Comparison of ENCODE assay signal across 1 cellular context in the genomic region with DNA sequence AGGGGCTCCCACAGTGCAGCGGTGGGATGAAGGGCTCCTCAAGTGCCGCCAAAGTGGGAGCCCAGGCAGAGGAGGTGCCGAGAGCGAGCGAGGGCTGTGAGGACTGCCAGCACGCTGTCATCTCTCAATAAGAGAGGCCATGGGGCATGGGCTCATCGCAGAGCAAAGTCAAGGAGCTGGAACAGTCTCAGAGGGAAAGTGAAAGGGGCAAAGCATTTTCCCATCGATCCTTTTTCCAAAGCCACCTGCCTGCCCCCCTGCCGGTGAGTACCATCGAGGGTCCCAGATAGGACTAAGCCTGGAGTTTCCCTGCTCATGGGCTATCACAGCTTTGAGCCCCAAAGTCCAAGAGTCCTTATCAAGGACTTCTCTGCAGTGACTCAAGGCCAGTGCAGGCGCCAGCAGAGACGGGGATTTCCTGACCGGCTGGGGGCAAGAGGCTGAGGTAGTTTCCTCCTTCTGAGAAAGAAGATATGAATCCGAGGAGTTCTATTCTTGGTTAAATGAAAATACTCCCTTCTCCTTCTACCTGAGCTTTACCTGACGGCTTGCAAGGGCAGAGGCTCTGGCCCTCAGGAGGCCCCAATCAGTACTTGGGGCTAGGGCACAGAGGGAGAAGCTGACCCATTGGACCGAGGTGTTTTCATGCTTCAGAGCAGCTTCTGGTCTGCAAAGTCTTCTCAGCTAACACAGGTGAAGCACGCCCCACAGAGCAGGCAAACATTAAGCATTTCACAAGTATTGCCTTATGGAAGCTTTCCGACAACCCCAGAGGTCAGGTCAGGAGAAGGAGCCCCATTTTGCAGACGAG.
A peak's percentile ranks its signal among the peaks of the same experiment; 100 is the strongest.
TF ChIP-seq lines count a peak whose summit lies in the region.

No MANE protein-coding gene starts in this region.

TF ChIP-seq in GM12878, 131 proteins besides CTCF, POLR2A, EP300 and RAD21 (continues in another document):
- no peak for TF ChIP-seq SUZ12 (IDR thresholded peaks at IDR 0.05; ENCODE audit: unreplicated experiment)
- TF ChIP-seq, protein P1, sequence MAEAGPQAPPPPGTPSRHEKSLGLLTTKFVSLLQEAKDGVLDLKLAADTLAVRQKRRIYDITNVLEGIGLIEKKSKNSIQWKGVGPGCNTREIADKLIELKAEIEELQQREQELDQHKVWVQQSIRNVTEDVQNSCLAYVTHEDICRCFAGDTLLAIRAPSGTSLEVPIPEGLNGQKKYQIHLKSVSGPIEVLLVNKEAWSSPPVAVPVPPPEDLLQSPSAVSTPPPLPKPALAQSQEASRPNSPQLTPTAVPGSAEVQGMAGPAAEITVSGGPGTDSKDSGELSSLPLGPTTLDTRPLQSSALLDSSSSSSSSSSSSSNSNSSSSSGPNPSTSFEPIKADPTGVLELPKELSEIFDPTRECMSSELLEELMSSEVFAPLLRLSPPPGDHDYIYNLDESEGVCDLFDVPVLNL (IDR thresholded peaks at IDR 0.05; ENCODE audit: low read depth, low read length) = no peak
- TF ChIP-seq, protein P2, sequence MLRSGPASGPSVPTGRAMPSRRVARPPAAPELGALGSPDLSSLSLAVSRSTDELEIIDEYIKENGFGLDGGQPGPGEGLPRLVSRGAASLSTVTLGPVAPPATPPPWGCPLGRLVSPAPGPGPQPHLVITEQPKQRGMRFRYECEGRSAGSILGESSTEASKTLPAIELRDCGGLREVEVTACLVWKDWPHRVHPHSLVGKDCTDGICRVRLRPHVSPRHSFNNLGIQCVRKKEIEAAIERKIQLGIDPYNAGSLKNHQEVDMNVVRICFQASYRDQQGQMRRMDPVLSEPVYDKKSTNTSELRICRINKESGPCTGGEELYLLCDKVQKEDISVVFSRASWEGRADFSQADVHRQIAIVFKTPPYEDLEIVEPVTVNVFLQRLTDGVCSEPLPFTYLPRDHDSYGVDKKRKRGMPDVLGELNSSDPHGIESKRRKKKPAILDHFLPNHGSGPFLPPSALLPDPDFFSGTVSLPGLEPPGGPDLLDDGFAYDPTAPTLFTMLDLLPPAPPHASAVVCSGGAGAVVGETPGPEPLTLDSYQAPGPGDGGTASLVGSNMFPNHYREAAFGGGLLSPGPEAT (IDR thresholded peaks at IDR 0.05; ENCODE audit: low read depth) = peak; percentile 91
- TF ChIP-seq POU2F2 (IDR thresholded peaks at IDR 0.05; ENCODE audit: borderline replicate concordance, low read depth, low read length) = no peak
- TF ChIP-seq CREM (IDR thresholded peaks at IDR 0.05; ENCODE audit: low read depth) = no peak
- TF ChIP-seq TCF3 (IDR thresholded peaks at IDR 0.05; ENCODE audit: borderline replicate concordance, insufficient read depth, low read depth, low read length) = no peak
- TF ChIP-seq LARP7 (IDR thresholded peaks at IDR 0.05) = no peak
- TF ChIP-seq SMARCA5 (IDR thresholded peaks at IDR 0.05) = no peak
- no peak for TF ChIP-seq PML (IDR thresholded peaks at IDR 0.05; ENCODE audit: low read length)
- TF ChIP-seq, protein P3, sequence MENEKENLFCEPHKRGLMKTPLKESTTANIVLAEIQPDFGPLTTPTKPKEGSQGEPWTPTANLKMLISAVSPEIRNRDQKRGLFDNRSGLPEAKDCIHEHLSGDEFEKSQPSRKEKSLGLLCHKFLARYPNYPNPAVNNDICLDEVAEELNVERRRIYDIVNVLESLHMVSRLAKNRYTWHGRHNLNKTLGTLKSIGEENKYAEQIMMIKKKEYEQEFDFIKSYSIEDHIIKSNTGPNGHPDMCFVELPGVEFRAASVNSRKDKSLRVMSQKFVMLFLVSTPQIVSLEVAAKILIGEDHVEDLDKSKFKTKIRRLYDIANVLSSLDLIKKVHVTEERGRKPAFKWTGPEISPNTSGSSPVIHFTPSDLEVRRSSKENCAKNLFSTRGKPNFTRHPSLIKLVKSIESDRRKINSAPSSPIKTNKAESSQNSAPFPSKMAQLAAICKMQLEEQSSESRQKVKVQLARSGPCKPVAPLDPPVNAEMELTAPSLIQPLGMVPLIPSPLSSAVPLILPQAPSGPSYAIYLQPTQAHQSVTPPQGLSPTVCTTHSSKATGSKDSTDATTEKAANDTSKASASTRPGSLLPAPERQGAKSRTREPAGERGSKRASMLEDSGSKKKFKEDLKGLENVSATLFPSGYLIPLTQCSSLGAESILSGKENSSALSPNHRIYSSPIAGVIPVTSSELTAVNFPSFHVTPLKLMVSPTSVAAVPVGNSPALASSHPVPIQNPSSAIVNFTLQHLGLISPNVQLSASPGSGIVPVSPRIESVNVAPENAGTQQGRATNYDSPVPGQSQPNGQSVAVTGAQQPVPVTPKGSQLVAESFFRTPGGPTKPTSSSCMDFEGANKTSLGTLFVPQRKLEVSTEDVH (IDR thresholded peaks at IDR 0.05; ENCODE audit: low read depth, partially characterized antibody) = no peak
- no peak for TF ChIP-seq BRCA1 (IDR thresholded peaks at IDR 0.05; ENCODE audit: low read depth, low read length)
- no peak for TF ChIP-seq FOS (IDR thresholded peaks at IDR 0.05; ENCODE audit: borderline replicate concordance, extremely low read depth, insufficient read length)
- TF ChIP-seq FOXK2 (IDR thresholded peaks at IDR 0.05) = no peak
- TF ChIP-seq MYB (IDR thresholded peaks at IDR 0.05; ENCODE audit: borderline replicate concordance, low read depth, low read length) = no peak
- 0 out of 2 replicates have a peak, but pooled peaks have one; percentile 54 for TF ChIP-seq NBN (IDR thresholded peaks at IDR 0.05)
- no peak for TF ChIP-seq ZNF274 (IDR thresholded peaks at IDR 0.05; ENCODE audit: insufficient read depth, insufficient read length)
- TF ChIP-seq, protein P4, sequence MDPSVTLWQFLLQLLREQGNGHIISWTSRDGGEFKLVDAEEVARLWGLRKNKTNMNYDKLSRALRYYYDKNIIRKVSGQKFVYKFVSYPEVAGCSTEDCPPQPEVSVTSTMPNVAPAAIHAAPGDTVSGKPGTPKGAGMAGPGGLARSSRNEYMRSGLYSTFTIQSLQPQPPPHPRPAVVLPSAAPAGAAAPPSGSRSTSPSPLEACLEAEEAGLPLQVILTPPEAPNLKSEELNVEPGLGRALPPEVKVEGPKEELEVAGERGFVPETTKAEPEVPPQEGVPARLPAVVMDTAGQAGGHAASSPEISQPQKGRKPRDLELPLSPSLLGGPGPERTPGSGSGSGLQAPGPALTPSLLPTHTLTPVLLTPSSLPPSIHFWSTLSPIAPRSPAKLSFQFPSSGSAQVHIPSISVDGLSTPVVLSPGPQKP (IDR thresholded peaks at IDR 0.05; ENCODE audit: low read depth, low read length) = no peak
- TF ChIP-seq PAX8 (IDR thresholded peaks at IDR 0.05) = no peak
- TF ChIP-seq, protein P5, sequence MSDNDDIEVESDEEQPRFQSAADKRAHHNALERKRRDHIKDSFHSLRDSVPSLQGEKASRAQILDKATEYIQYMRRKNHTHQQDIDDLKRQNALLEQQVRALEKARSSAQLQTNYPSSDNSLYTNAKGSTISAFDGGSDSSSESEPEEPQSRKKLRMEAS (IDR thresholded peaks at IDR 0.05; ENCODE audit: low read depth, low read length) = no peak
- peak; percentile 71 for TF ChIP-seq MEF2A (IDR thresholded peaks at IDR 0.05; ENCODE audit: insufficient read depth, low read depth, low read length)
- no peak for TF ChIP-seq SPI1 (IDR thresholded peaks at IDR 0.05; ENCODE audit: borderline replicate concordance, insufficient read depth, low read depth, low read length)
- TF ChIP-seq IRF4 (IDR thresholded peaks at IDR 0.05; ENCODE audit: low read depth, low read length) = no peak
- no peak for TF ChIP-seq HDAC6 (IDR thresholded peaks at IDR 0.05; ENCODE audit: unreplicated experiment)
- TF ChIP-seq IKZF1 (conservative IDR thresholded peaks at IDR 0.05) = peak; percentile 77
- no peak for TF ChIP-seq KAT2A (conservative IDR thresholded peaks at IDR 0.05; ENCODE audit: control insufficient read depth, low read depth, low read length)
- TF ChIP-seq, protein P6, sequence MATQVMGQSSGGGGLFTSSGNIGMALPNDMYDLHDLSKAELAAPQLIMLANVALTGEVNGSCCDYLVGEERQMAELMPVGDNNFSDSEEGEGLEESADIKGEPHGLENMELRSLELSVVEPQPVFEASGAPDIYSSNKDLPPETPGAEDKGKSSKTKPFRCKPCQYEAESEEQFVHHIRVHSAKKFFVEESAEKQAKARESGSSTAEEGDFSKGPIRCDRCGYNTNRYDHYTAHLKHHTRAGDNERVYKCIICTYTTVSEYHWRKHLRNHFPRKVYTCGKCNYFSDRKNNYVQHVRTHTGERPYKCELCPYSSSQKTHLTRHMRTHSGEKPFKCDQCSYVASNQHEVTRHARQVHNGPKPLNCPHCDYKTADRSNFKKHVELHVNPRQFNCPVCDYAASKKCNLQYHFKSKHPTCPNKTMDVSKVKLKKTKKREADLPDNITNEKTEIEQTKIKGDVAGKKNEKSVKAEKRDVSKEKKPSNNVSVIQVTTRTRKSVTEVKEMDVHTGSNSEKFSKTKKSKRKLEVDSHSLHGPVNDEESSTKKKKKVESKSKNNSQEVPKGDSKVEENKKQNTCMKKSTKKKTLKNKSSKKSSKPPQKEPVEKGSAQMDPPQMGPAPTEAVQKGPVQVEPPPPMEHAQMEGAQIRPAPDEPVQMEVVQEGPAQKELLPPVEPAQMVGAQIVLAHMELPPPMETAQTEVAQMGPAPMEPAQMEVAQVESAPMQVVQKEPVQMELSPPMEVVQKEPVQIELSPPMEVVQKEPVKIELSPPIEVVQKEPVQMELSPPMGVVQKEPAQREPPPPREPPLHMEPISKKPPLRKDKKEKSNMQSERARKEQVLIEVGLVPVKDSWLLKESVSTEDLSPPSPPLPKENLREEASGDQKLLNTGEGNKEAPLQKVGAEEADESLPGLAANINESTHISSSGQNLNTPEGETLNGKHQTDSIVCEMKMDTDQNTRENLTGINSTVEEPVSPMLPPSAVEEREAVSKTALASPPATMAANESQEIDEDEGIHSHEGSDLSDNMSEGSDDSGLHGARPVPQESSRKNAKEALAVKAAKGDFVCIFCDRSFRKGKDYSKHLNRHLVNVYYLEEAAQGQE (IDR thresholded peaks at IDR 0.05; ENCODE audit: low read depth, low read length) = no peak
- TF ChIP-seq RB1 (IDR thresholded peaks at IDR 0.05; ENCODE audit: borderline replicate concordance) = no peak
- TF ChIP-seq SP1 (IDR thresholded peaks at IDR 0.05; ENCODE audit: low read depth, low read length) = no peak
- no peak for TF ChIP-seq NFXL1 (IDR thresholded peaks at IDR 0.05; ENCODE audit: borderline replicate concordance)
- TF ChIP-seq PAX5 (IDR thresholded peaks at IDR 0.05; ENCODE audit: borderline replicate concordance, low read depth, low read length) = no peak
- TF ChIP-seq ZBED1 (IDR thresholded peaks at IDR 0.05; ENCODE audit: borderline replicate concordance) = no peak
- TF ChIP-seq ZZZ3 (IDR thresholded peaks at IDR 0.05; ENCODE audit: control insufficient read depth, insufficient read length, low read depth) = no peak
- TF ChIP-seq MTA3 (IDR thresholded peaks at IDR 0.05; ENCODE audit: borderline replicate concordance, low read length) = no peak
- no peak for TF ChIP-seq ZSCAN29 (IDR thresholded peaks at IDR 0.05)
- TF ChIP-seq, protein P7, sequence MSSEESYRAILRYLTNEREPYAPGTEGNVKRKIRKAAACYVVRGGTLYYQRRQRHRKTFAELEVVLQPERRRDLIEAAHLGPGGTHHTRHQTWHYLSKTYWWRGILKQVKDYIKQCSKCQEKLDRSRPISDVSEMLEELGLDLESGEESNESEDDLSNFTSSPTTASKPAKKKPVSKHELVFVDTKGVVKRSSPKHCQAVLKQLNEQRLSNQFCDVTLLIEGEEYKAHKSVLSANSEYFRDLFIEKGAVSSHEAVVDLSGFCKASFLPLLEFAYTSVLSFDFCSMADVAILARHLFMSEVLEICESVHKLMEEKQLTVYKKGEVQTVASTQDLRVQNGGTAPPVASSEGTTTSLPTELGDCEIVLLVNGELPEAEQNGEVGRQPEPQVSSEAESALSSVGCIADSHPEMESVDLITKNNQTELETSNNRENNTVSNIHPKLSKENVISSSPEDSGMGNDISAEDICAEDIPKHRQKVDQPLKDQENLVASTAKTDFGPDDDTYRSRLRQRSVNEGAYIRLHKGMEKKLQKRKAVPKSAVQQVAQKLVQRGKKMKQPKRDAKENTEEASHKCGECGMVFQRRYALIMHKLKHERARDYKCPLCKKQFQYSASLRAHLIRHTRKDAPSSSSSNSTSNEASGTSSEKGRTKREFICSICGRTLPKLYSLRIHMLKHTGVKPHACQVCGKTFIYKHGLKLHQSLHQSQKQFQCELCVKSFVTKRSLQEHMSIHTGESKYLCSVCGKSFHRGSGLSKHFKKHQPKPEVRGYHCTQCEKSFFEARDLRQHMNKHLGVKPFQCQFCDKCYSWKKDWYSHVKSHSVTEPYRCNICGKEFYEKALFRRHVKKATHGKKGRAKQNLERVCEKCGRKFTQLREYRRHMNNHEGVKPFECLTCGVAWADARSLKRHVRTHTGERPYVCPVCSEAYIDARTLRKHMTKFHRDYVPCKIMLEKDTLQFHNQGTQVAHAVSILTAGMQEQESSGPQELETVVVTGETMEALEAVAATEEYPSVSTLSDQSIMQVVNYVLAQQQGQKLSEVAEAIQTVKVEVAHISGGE (CRISPR knock-in tag; IDR thresholded peaks at IDR 0.05) = no peak
- TF ChIP-seq STAT3 (IDR thresholded peaks at IDR 0.05; ENCODE audit: low read depth, low read length) = no peak
- TF ChIP-seq SMAD1 (IDR thresholded peaks at IDR 0.05; ENCODE audit: low read depth, partially characterized antibody) = no peak
- TF ChIP-seq, protein P8, sequence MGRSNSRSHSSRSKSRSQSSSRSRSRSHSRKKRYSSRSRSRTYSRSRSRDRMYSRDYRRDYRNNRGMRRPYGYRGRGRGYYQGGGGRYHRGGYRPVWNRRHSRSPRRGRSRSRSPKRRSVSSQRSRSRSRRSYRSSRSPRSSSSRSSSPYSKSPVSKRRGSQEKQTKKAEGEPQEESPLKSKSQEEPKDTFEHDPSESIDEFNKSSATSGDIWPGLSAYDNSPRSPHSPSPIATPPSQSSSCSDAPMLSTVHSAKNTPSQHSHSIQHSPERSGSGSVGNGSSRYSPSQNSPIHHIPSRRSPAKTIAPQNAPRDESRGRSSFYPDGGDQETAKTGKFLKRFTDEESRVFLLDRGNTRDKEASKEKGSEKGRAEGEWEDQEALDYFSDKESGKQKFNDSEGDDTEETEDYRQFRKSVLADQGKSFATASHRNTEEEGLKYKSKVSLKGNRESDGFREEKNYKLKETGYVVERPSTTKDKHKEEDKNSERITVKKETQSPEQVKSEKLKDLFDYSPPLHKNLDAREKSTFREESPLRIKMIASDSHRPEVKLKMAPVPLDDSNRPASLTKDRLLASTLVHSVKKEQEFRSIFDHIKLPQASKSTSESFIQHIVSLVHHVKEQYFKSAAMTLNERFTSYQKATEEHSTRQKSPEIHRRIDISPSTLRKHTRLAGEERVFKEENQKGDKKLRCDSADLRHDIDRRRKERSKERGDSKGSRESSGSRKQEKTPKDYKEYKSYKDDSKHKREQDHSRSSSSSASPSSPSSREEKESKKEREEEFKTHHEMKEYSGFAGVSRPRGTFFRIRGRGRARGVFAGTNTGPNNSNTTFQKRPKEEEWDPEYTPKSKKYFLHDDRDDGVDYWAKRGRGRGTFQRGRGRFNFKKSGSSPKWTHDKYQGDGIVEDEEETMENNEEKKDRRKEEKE (IDR thresholded peaks at IDR 0.05) = no peak
- no peak for TF ChIP-seq ATF7 (IDR thresholded peaks at IDR 0.05; ENCODE audit: low read depth)
